ENCODE assay signal across 9 cellular contexts in the genomic region with DNA sequence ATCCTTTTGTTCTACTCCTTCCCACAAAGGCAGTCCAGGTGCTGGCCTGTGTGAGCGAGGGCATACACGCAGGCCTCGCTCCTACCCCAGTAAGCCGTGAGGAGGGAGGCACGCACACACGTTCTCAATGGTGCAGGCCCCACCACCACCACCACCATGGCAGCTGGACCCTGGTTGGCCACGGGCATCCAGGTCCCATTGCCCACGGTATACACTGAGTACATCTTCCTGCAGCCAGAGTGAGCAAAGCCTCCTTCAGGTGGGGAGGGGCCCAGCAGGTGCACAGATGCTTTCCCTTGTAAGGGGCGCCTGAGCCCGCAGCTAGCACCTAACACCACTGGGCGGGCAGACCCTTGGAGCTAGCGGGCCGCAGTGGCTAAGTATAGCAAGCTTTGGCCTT.
"Had no signal": no experiment of that assay in that cellular context is flagged by ENCODE, and none has a peak within 500 bp of the region (broad histone marks: within the 10 kb centered on the region; RNA-seq: fewer than 3 reads in every experiment).

No MANE protein-coding gene starts in this region.

- H2AFZ ChIP-seq: GM23248 had no signal

- H3K27ac ChIP-seq: GM23248 had no signal

- DNase-seq: GM23248, GOT3, H7, H9, HCEC 1CT, HFFc6 had no signal

- ATAC-seq: GM23338, HCT116 had no signal

- H3K9me3 Mint-ChIP-seq: GM23338 had no signal

- H3K4me1 ChIP-seq: HAP-1 had no signal

- H3K36me3 ChIP-seq: HAP-1 had no signal

- H3K27ac Mint-ChIP-seq: GM23338, H9, HFFc6 had no signal

- H3K4me2 ChIP-seq: GM23338 had no signal

- H3K4me3 ChIP-seq: GM23248, GM23338, HAP-1 had no signal

- H3K9ac ChIP-seq: GM23248 had no signal

- H3K4me3 Mint-ChIP-seq: GM23338, H9, HFFc6 had no signal

- H3K9me3 ChIP-seq: HAP-1 had no signal
